In genomic region chr15:39084683-39085530, GRCh38 we compare ENCODE assay signal across 10 cellular contexts.
DNase-seq lines count a peak whose midpoint lies in the region; ATAC-seq and TF ChIP-seq lines count a peak whose summit lies in the region.
"Had no signal": no experiment of that assay in that cellular context is flagged by ENCODE, and none has a peak within 500 bp of the region (broad histone marks: within the 10 kb centered on the region; RNA-seq: fewer than 3 reads in every experiment).

No MANE protein-coding gene starts in this region.

- H3K27me3 Mint-ChIP-seq in activated naive CD4-positive, alpha-beta T cell treated with anti-CD3 and anti-CD28 coated beads for 36 hours (ENCODE audit: low read depth) = no peaks in the 10 kb centered on the region
- peaks cover 9% of the 10 kb centered on the region for H3K27me3 Mint-ChIP-seq in activated naive CD4-positive, alpha-beta T cell treated with anti-CD3 and anti-CD28 coated beads, Interleukin-2, amount 10 ng/mL, durations not matched to agents 7 days and 5 days
- H3K27me3 Mint-ChIP-seq in activated CD8-positive, alpha-beta T cell treated with anti-CD3 and anti-CD28 coated beads for 36 hours = peaks cover 14% of the 10 kb centered on the region
- peaks cover 0 to 10% (median 2%) of the 10 kb centered on the region in 3 donors for H3K27me3 Mint-ChIP-seq in immature natural killer cell (ENCODE audit: low read depth in 3 of 3)

- CTCF ChIA-PET in activated naive CD4-positive, alpha-beta T cell treated with anti-CD3 and anti-CD28 coated beads for 36 hours (lab: Charles Lee) = interaction anchor here (0.6 kb wide), 1 partner anchor 72 kb away, joined by 3 read pairs; no protein-coding TSS in a partner anchor
- CTCF ChIA-PET in activated naive CD4-positive, alpha-beta T cell treated with anti-CD3 and anti-CD28 coated beads, Interleukin-2, amount 10 ng/mL, durations not matched to agents 7 days and 5 days (lab: Charles Lee) = no interaction called here
- CTCF ChIA-PET in activated CD8-positive, alpha-beta T cell treated with anti-CD3 and anti-CD28 coated beads for 36 hours (lab: Charles Lee) = no interaction called here

- DNase-seq in activated naive CD4-positive, alpha-beta T cell treated with anti-CD3 and anti-CD28 coated beads for 36 hours = peak; percentile 7
- no peak for DNase-seq in activated naive CD4-positive, alpha-beta T cell treated with anti-CD3 and anti-CD28 coated beads, Interleukin-2, amount 10 ng/mL, durations not matched to agents 7 days and 5 days
- DNase-seq in activated CD8-positive, alpha-beta T cell treated with anti-CD3 and anti-CD28 coated beads for 36 hours = peak; percentile 38
- DNase-seq in immature natural killer cell = peak; percentile 29 to 53 (median 42)
- DNase-seq: hypothalamus had no signal

- no peaks in the 10 kb centered on the region for H3K4me1 ChIP-seq in urinary bladder (ENCODE audit: insufficient read depth)

- no peak overlapping the region for H3K4me3 Mint-ChIP-seq in activated naive CD4-positive, alpha-beta T cell treated with anti-CD3 and anti-CD28 coated beads for 36 hours
- H3K4me3 Mint-ChIP-seq in activated naive CD4-positive, alpha-beta T cell treated with anti-CD3 and anti-CD28 coated beads, Interleukin-2, amount 10 ng/mL, durations not matched to agents 7 days and 5 days = no peak overlapping the region
- no peak overlapping the region for H3K4me3 Mint-ChIP-seq in activated CD8-positive, alpha-beta T cell treated with anti-CD3 and anti-CD28 coated beads for 36 hours
- peak overlapping the region in 3 of 5 donors; percentile 42 to 61 (median 44) for H3K4me3 Mint-ChIP-seq in immature natural killer cell

- H3K27ac ChIP-seq in urinary bladder (ENCODE audit: low read depth) = peak overlapping the region; percentile 2

- no peaks in the 10 kb centered on the region for H3K36me3 ChIP-seq in urinary bladder (ENCODE audit: insufficient read depth)

- no peak overlapping the region for H3K4me3 ChIP-seq in urinary bladder (ENCODE audit: low read depth, low read length)

- no peaks in the 10 kb centered on the region for H3K4me1 Mint-ChIP-seq in activated naive CD4-positive, alpha-beta T cell treated with anti-CD3 and anti-CD28 coated beads for 36 hours (ENCODE audit: low read depth)
- no peaks in the 10 kb centered on the region for H3K4me1 Mint-ChIP-seq in activated naive CD4-positive, alpha-beta T cell treated with anti-CD3 and anti-CD28 coated beads, Interleukin-2, amount 10 ng/mL, durations not matched to agents 7 days and 5 days
- peaks cover 3% of the 10 kb centered on the region for H3K4me1 Mint-ChIP-seq in activated CD8-positive, alpha-beta T cell treated with anti-CD3 and anti-CD28 coated beads for 36 hours (ENCODE audit: low read depth)
- peaks cover 26 to 31% of the 10 kb centered on the region in 2 donors for H3K4me1 Mint-ChIP-seq in immature natural killer cell

- POLR2A ChIA-PET in activated CD8-positive, alpha-beta T cell treated with anti-CD3 and anti-CD28 coated beads for 36 hours (lab: Charles Lee) = interaction anchor here (0.6 kb wide), 1 partner anchor 561 kb away, joined by 3 read pairs; no protein-coding TSS in a partner anchor

- no peak for TF ChIP-seq CTCF in activated CD8-positive, alpha-beta T cell treated with anti-CD3 and anti-CD28 coated beads for 36 hours (IDR thresholded peaks at IDR 0.05)

- intact Hi-C loops in activated naive CD4-positive, alpha-beta T cell treated with anti-CD3 and anti-CD28 coated beads for 36 hours (cut with micrococcal nuclease) = no loop called here
- intact Hi-C loops in activated CD8-positive, alpha-beta T cell treated with anti-CD3 and anti-CD28 coated beads for 36 hours (cut with micrococcal nuclease) = no loop called here

- WGBS in urinary bladder = 23% methylated on average over 12 of the region's 12 CpGs

- peak; percentile 67 for ATAC-seq in activated CD8-positive, alpha-beta T cell treated with anti-CD3 and anti-CD28 coated beads for 36 hours
- ATAC-seq in HG03139 (IDR thresholded peaks at IDR 0.05; ENCODE audit: unreplicated experiment) = no peak
- ATAC-seq in HG03521 (IDR thresholded peaks at IDR 0.05; ENCODE audit: unreplicated experiment) = no peak
- no peak for ATAC-seq in HG03432 (IDR thresholded peaks at IDR 0.05; ENCODE audit: unreplicated experiment)
- ATAC-seq: Panc1 had no signal

- H3K9me3 Mint-ChIP-seq in activated naive CD4-positive, alpha-beta T cell treated with anti-CD3 and anti-CD28 coated beads for 36 hours = no peaks in the 10 kb centered on the region
- H3K9me3 Mint-ChIP-seq in activated naive CD4-positive, alpha-beta T cell treated with anti-CD3 and anti-CD28 coated beads, Interleukin-2, amount 10 ng/mL, durations not matched to agents 7 days and 5 days = no peaks in the 10 kb centered on the region
- H3K9me3 Mint-ChIP-seq in activated CD8-positive, alpha-beta T cell treated with anti-CD3 and anti-CD28 coated beads for 36 hours = no peaks in the 10 kb centered on the region
- H3K9me3 Mint-ChIP-seq in immature natural killer cell = peaks cover 0 to 4% (median 0%) of the 10 kb centered on the region in 6 donors

- H3K36me3 Mint-ChIP-seq in activated naive CD4-positive, alpha-beta T cell treated with anti-CD3 and anti-CD28 coated beads for 36 hours (ENCODE audit: low read depth) = no peaks in the 10 kb centered on the region
- H3K36me3 Mint-ChIP-seq in activated naive CD4-positive, alpha-beta T cell treated with anti-CD3 and anti-CD28 coated beads, Interleukin-2, amount 10 ng/mL, durations not matched to agents 7 days and 5 days = no peaks in the 10 kb centered on the region
- H3K36me3 Mint-ChIP-seq in activated CD8-positive, alpha-beta T cell treated with anti-CD3 and anti-CD28 coated beads for 36 hours (ENCODE audit: low read depth) = no peaks in the 10 kb centered on the region
- no peaks in the 10 kb centered on the region for H3K36me3 Mint-ChIP-seq in immature natural killer cell

- H3K27ac Mint-ChIP-seq in activated naive CD4-positive, alpha-beta T cell treated with anti-CD3 and anti-CD28 coated beads for 36 hours = no peak overlapping the region
- no peak overlapping the region for H3K27ac Mint-ChIP-seq in activated naive CD4-positive, alpha-beta T cell treated with anti-CD3 and anti-CD28 coated beads, Interleukin-2, amount 10 ng/mL, durations not matched to agents 7 days and 5 days
- H3K27ac Mint-ChIP-seq in activated CD8-positive, alpha-beta T cell treated with anti-CD3 and anti-CD28 coated beads for 36 hours = no peak overlapping the region
- H3K27ac Mint-ChIP-seq in immature natural killer cell = peak overlapping the region in 4 of 6 donors; percentile 23 to 58 (median 32)

Comparison
In these comparisons a context has a peak if more than half of its experiments do, and no peak if none do; other contexts are left out.
1. H3K27ac Mint-ChIP-seq: peak in immature natural killer cell (4 of 6); none in activated naive CD4-positive, alpha-beta T cell treated with anti-CD3 and anti-CD28 coated beads for 36 hours (single experiment), activated naive CD4-positive, alpha-beta T cell treated with anti-CD3 and anti-CD28 coated beads, Interleukin-2, amount 10 ng/mL, durations not matched to agents 7 days and 5 days (single experiment) and activated CD8-positive, alpha-beta T cell treated with anti-CD3 and anti-CD28 coated beads for 36 hours (single experiment).
2. H3K4me3 Mint-ChIP-seq: peak in immature natural killer cell (3 of 5); none in activated naive CD4-positive, alpha-beta T cell treated with anti-CD3 and anti-CD28 coated beads for 36 hours (single experiment), activated naive CD4-positive, alpha-beta T cell treated with anti-CD3 and anti-CD28 coated beads, Interleukin-2, amount 10 ng/mL, durations not matched to agents 7 days and 5 days (single experiment) and activated CD8-positive, alpha-beta T cell treated with anti-CD3 and anti-CD28 coated beads for 36 hours (single experiment).